In genomic region chr19:56538761-56539263, GRCh38 we compare ENCODE assay signal across 1 cellular context.
TF ChIP-seq lines count a peak whose summit lies in the region.

TSS of gene ZFP28 (plus strand) at chr19:56538948. CDS start at chr19:56539019, 71 bp downstream.

TF ChIP-seq in H1, 55 proteins besides CTCF, POLR2A, EP300 and RAD21 (continued from another document):
- no peak for TF ChIP-seq ATF2 (IDR thresholded peaks at IDR 0.05; ENCODE audit: low read length)
- TF ChIP-seq SIRT6 (IDR thresholded peaks at IDR 0.05; ENCODE audit: low read length) = no peak
- no peak for TF ChIP-seq RXRA (IDR thresholded peaks at IDR 0.05; ENCODE audit: insufficient read depth, low read depth, low read length)
- TF ChIP-seq CEBPB (IDR thresholded peaks at IDR 0.05; ENCODE audit: low read depth, low read length) = no peak
- TF ChIP-seq TAF1 (IDR thresholded peaks at IDR 0.05; ENCODE audit: low read depth, low read length) = peak; percentile 22; the same call in 1 of the 2 replicates
- no peak for TF ChIP-seq KDM5A (IDR thresholded peaks at IDR 0.05; ENCODE audit: low read length)
- peak; percentile 61 for TF ChIP-seq KDM4A (IDR thresholded peaks at IDR 0.05; ENCODE audit: low read depth, low read length, severe bottlenecking)
- TF ChIP-seq EGR1 (IDR thresholded peaks at IDR 0.05; ENCODE audit: borderline replicate concordance, low read depth, low read length) = no peak
- no peak for TF ChIP-seq BACH1 (IDR thresholded peaks at IDR 0.05; ENCODE audit: low read length)
TF ChIP-seq in H1: peak in this region for 4.
